Comparison of ENCODE assay signal across 1 cellular context in genomic region chr6:29005183-29005885, GRCh38.
TF ChIP-seq lines count a peak whose summit lies in the region.

TSS of gene ZNF311 (minus strand) at chr6:29005315. CDS start at chr6:29003954, 1,361 bp downstream.

TF ChIP-seq in K562, 482 proteins besides CTCF, POLR2A, EP300 and RAD21 (continued from another document and continues in another):
- TF ChIP-seq MYNN (IDR thresholded peaks at IDR 0.05) (no peak), MYNN (CRISPR knock-in tag; IDR thresholded peaks at IDR 0.05) (no peak), TOE1 (IDR thresholded peaks at IDR 0.05; ENCODE audit: borderline replicate concordance) (peak; percentile 74), TOE1 (CRISPR knock-in tag; IDR thresholded peaks at IDR 0.05; ENCODE audit: borderline replicate concordance, low read depth) (no peak), ELF2 (CRISPR knock-in tag; IDR thresholded peaks at IDR 0.05) (peak; percentile 73; the same call in 1 of the 2 replicates), CUX1 (CRISPR knock-in tag; IDR thresholded peaks at IDR 0.05) (no peak), RBBP5 (IDR thresholded peaks at IDR 0.05; ENCODE audit: borderline replicate concordance, insufficient read depth, low read length, poor library complexity, severe bottlenecking) (peak; percentile 80), ZNF780A (CRISPR knock-in tag; IDR thresholded peaks at IDR 0.05) (no peak), SMARCB1 (IDR thresholded peaks at IDR 0.05; ENCODE audit: insufficient read length, low read depth) (no peak), JUND (IDR thresholded peaks at IDR 0.05; ENCODE audit: borderline replicate concordance, low read depth, low read length) (peak; percentile 42; the same call in 1 of the 2 replicates), JUND (tag; IDR thresholded peaks at IDR 0.05; ENCODE audit: borderline replicate concordance, low read depth, low read length) (no peak), HDAC1 (IDR thresholded peaks at IDR 0.05) (peak in 1 of 2 experiments; percentile 68; a peak in 2 of 4 replicates), FOXK2 (conservative IDR thresholded peaks at IDR 0.05 in 1 of 2, IDR thresholded peaks at IDR 0.05 in 1 of 2; ENCODE audit: low read depth in 2 of 2) (peak; percentile 80 to 81), RBFOX2 (IDR thresholded peaks at IDR 0.05; ENCODE audit: low read depth, low read length) (peak; percentile 91), TRIM28 (IDR thresholded peaks at IDR 0.05) (peak; percentile 81), MXI1 (IDR thresholded peaks at IDR 0.05; ENCODE audit: low read depth, low read length) (no peak), ZFX (CRISPR knock-in tag; IDR thresholded peaks at IDR 0.05) (peak; percentile 53; the same call in 1 of the 2 replicates), TBP (optimal IDR thresholded peaks at IDR 0.05; ENCODE audit: low read depth, low read length) (peak; percentile 74), C11orf30 (IDR thresholded peaks at IDR 0.05; ENCODE audit: low read depth) (peak; percentile 69), ZNF785 (CRISPR knock-in tag; IDR thresholded peaks at IDR 0.05) (no peak), ZBTB33 (CRISPR knock-in tag; IDR thresholded peaks at IDR 0.05) (no peak), ARID2 (IDR thresholded peaks at IDR 0.05) (no peak)
- TF ChIP-seq, protein P1, sequence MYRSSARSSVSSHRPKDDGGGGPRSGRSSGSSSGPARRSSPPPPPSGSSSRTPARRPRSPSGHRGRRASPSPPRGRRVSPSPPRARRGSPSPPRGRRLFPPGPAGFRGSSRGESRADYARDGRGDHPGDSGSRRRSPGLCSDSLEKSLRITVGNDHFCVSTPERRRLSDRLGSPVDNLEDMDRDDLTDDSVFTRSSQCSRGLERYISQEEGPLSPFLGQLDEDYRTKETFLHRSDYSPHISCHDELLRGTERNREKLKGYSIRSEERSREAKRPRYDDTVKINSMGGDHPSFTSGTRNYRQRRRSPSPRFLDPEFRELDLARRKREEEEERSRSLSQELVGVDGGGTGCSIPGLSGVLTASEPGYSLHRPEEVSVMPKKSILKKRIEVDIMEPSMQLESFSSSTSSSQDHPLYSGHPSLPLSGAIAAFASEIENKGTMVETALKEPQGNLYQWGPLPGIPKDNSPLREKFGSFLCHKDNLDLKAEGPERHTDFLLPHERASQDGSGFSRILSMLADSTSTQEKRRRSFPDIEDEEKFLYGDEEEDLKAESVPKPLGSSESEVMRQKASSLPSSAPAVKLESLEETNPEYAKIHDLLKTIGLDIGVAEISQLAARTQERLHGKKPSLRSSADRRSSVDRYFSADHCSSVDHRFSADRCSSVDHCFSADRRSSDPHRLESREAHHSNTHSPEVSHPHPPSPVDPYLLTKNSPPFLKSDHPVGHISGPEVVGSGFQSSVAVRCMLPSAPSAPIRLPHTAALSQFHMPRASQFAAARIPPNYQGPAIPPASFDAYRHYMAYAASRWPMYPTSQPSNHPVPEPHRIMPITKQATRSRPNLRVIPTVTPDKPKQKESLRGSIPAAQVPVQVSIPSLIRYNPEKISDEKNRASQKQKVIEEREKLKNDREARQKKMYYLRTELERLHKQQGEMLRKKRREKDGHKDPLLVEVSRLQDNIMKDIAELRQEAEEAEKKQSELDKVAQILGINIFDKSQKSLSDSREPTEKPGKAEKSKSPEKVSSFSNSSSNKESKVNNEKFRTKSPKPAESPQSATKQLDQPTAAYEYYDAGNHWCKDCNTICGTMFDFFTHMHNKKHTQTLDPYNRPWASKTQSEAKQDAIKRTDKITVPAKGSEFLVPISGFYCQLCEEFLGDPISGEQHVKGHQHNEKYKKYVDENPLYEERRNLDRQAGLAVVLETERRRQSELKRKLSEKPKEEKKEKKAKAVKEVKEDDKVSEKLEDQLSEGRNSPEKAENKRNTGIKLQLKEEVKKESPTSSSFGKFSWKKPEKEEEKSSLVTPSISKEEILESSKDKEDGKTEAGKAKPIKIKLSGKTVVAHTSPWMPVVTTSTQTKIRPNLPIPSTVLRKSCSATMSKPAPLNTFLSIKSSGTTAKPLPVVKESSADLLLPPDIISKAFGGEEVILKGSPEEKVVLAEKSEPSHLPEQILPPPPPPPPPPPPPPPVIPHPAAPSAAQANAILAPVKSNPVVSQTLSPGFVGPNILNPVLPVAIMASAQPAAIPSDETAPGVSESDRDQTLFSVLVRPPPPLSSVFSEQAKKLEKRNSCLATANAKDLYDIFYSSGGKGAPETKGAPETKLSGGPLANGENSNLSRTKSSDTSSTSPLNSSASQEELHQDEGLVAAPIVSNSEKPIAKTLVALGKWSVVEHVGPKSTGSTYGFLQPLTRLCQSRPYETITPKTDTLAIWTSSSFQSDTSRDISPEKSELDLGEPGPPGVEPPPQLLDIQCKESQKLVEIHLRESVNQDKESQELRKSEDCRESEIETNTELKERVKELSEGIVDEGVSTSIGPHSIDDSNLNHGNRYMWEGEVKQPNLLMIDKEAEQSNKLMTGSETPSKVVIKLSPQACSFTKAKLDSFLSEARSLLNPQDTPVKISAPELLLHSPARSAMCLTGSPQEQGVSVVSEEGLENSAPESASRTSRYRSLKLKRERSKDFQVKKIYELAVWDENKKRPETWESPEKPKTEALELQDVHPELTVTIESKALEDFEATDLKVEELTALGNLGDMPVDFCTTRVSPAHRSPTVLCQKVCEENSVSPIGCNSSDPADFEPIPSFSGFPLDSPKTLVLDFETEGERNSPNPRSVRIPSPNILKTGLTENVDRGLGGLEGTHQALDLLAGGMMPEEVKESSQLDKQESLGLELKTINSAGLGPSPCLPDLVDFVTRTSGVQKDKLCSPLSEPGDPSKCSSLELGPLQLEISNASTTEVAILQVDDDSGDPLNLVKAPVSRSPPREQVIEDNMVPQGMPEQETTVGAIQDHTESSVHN (IDR thresholded peaks at IDR 0.05; ENCODE audit: borderline replicate concordance in 1 of 2, low read depth in 1 of 2) = no peak
- TF ChIP-seq, protein P2, sequence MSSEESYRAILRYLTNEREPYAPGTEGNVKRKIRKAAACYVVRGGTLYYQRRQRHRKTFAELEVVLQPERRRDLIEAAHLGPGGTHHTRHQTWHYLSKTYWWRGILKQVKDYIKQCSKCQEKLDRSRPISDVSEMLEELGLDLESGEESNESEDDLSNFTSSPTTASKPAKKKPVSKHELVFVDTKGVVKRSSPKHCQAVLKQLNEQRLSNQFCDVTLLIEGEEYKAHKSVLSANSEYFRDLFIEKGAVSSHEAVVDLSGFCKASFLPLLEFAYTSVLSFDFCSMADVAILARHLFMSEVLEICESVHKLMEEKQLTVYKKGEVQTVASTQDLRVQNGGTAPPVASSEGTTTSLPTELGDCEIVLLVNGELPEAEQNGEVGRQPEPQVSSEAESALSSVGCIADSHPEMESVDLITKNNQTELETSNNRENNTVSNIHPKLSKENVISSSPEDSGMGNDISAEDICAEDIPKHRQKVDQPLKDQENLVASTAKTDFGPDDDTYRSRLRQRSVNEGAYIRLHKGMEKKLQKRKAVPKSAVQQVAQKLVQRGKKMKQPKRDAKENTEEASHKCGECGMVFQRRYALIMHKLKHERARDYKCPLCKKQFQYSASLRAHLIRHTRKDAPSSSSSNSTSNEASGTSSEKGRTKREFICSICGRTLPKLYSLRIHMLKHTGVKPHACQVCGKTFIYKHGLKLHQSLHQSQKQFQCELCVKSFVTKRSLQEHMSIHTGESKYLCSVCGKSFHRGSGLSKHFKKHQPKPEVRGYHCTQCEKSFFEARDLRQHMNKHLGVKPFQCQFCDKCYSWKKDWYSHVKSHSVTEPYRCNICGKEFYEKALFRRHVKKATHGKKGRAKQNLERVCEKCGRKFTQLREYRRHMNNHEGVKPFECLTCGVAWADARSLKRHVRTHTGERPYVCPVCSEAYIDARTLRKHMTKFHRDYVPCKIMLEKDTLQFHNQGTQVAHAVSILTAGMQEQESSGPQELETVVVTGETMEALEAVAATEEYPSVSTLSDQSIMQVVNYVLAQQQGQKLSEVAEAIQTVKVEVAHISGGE (CRISPR knock-in tag; IDR thresholded peaks at IDR 0.05) = peak in 1 of 3 experiments; percentile 83; a peak in 2 of 6 replicates
- TF ChIP-seq, protein P3, sequence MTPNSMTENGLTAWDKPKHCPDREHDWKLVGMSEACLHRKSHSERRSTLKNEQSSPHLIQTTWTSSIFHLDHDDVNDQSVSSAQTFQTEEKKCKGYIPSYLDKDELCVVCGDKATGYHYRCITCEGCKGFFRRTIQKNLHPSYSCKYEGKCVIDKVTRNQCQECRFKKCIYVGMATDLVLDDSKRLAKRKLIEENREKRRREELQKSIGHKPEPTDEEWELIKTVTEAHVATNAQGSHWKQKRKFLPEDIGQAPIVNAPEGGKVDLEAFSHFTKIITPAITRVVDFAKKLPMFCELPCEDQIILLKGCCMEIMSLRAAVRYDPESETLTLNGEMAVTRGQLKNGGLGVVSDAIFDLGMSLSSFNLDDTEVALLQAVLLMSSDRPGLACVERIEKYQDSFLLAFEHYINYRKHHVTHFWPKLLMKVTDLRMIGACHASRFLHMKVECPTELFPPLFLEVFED (CRISPR knock-in tag; conservative IDR thresholded peaks at IDR 0.05) = 0 out of 2 replicates have a peak, but pooled peaks have one; percentile 56
- TF ChIP-seq, protein P4, sequence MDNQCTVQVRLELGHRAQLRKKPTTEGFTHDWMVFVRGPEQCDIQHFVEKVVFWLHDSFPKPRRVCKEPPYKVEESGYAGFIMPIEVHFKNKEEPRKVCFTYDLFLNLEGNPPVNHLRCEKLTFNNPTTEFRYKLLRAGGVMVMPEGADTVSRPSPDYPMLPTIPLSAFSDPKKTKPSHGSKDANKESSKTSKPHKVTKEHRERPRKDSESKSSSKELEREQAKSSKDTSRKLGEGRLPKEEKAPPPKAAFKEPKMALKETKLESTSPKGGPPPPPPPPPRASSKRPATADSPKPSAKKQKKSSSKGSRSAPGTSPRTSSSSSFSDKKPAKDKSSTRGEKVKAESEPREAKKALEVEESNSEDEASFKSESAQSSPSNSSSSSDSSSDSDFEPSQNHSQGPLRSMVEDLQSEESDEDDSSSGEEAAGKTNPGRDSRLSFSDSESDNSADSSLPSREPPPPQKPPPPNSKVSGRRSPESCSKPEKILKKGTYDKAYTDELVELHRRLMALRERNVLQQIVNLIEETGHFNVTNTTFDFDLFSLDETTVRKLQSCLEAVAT (IDR thresholded peaks at IDR 0.05) = peak in 1 of 2 experiments; percentile 75; a peak in 2 of 4 replicates
- TF ChIP-seq, protein P5, sequence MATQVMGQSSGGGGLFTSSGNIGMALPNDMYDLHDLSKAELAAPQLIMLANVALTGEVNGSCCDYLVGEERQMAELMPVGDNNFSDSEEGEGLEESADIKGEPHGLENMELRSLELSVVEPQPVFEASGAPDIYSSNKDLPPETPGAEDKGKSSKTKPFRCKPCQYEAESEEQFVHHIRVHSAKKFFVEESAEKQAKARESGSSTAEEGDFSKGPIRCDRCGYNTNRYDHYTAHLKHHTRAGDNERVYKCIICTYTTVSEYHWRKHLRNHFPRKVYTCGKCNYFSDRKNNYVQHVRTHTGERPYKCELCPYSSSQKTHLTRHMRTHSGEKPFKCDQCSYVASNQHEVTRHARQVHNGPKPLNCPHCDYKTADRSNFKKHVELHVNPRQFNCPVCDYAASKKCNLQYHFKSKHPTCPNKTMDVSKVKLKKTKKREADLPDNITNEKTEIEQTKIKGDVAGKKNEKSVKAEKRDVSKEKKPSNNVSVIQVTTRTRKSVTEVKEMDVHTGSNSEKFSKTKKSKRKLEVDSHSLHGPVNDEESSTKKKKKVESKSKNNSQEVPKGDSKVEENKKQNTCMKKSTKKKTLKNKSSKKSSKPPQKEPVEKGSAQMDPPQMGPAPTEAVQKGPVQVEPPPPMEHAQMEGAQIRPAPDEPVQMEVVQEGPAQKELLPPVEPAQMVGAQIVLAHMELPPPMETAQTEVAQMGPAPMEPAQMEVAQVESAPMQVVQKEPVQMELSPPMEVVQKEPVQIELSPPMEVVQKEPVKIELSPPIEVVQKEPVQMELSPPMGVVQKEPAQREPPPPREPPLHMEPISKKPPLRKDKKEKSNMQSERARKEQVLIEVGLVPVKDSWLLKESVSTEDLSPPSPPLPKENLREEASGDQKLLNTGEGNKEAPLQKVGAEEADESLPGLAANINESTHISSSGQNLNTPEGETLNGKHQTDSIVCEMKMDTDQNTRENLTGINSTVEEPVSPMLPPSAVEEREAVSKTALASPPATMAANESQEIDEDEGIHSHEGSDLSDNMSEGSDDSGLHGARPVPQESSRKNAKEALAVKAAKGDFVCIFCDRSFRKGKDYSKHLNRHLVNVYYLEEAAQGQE (CRISPR knock-in tag; IDR thresholded peaks at IDR 0.05; ENCODE audit: low read depth) = 0 out of 2 replicates have a peak, but pooled peaks have one; percentile 23
